In genomic region chr9:12693141-12693540, GRCh38 we compare ENCODE assay signal across 1 cellular context.
TF ChIP-seq lines count a peak whose summit lies in the region.

Gene TYRP1 (plus strand): TSS chr9:12693385. CDS start chr9:12693997, 612 bp downstream.

TF ChIP-seq in GM23338, 12 proteins besides CTCF, POLR2A, EP300 and RAD21 (continued from another document):
- TF ChIP-seq ZNF462 (CRISPR knock-in tag; IDR thresholded peaks at IDR 0.05), result no peak
- no peak for TF ChIP-seq EZH2phosphoT487 (IDR thresholded peaks at IDR 0.05; ENCODE audit: unreplicated experiment)
- no peak for TF ChIP-seq POLR2AphosphoS5 (IDR thresholded peaks at IDR 0.05; ENCODE audit: low read depth)
- no peak for TF ChIP-seq JUNB (IDR thresholded peaks at IDR 0.05; ENCODE audit: unreplicated experiment)
- TF ChIP-seq CREB1 (CRISPR knock-in tag; IDR thresholded peaks at IDR 0.05; ENCODE audit: low read depth), result no peak
- no peak for TF ChIP-seq ZNF331 (CRISPR knock-in tag; IDR thresholded peaks at IDR 0.05; ENCODE audit: low read depth)
- TF ChIP-seq STAT1 (IDR thresholded peaks at IDR 0.05; ENCODE audit: unreplicated experiment), result no peak
- TF ChIP-seq NANOG (IDR thresholded peaks at IDR 0.05; ENCODE audit: borderline replicate concordance), result no peak
- TF ChIP-seq EZH2 (IDR thresholded peaks at IDR 0.05; ENCODE audit: low read depth, unreplicated experiment), result no peak
